ENCODE assay signal across 17 cellular contexts in the genomic region with DNA sequence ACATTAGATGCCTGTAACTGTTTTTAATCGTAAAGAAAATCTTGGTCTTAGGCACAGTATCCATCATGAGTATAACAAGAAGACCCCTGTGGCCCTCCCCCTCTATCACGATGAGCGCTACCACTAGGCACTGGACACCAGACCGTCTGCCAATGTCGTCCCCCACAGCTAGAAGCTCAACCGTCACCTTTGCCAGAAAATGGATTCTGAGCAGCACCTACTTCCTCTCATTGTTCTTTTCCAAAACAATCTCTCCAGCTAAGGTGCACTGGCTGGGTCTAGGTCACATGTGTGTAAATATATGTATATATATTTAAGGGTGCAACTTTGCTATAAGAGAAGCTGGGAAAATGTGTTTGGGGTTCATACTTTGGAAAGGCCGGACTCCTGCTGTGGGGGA. TPM values are rescaled to one million over a fixed set of nuclear protein-coding genes. Genes with fewer than 3 reads are reported as not detected.
DNase-seq lines count a peak whose midpoint lies in the region; ATAC-seq and TF ChIP-seq lines count a peak whose summit lies in the region.
"Had no signal": no experiment of that assay in that cellular context is flagged by ENCODE, and none has a peak within 500 bp of the region (broad histone marks: within the 10 kb centered on the region; RNA-seq: fewer than 3 reads in every experiment).

No MANE protein-coding gene starts in this region.

- peaks cover 4% of the 10 kb centered on the region for H3K9me3 Mint-ChIP-seq in activated CD4-positive, alpha-beta T cell treated with anti-CD3 and anti-CD28 coated beads, Interleukin-2, amount 10 ng/mL, durations not matched to agents 24 days and 14 days
- peaks cover under 1% of the 10 kb centered on the region for H3K9me3 Mint-ChIP-seq in endothelial cell (ENCODE audit: unreplicated experiment)
- H3K9me3 Mint-ChIP-seq in mesothelial cell of epicardium = peaks cover 7% of the 10 kb centered on the region
- H3K9me3 Mint-ChIP-seq in stimulated activated naive CD8-positive, alpha-beta T cell treated with anti-CD3 and anti-CD28 coated beads, Interleukin-15, amount 100 ng/mL, for 72 hours = peaks cover 0 to 7% of the 10 kb centered on the region in 2 donors
- H3K9me3 Mint-ChIP-seq in Calu3 (ENCODE audit: low read depth, unreplicated experiment) = no peaks in the 10 kb centered on the region
- H3K9me3 Mint-ChIP-seq: CD4-positive, alpha-beta T cell; CD8-positive, alpha-beta T cell had no signal

- CTCF ChIA-PET in Calu3 (lab: Charles Lee) = no interaction called here

- no peaks in the 10 kb centered on the region for H3K36me3 Mint-ChIP-seq in activated CD4-positive, alpha-beta T cell treated with anti-CD3 and anti-CD28 coated beads, Interleukin-2, amount 10 ng/mL, durations not matched to agents 24 days and 14 days (ENCODE audit: low read depth)
- peaks cover 9% of the 10 kb centered on the region for H3K36me3 Mint-ChIP-seq in endothelial cell (ENCODE audit: low read depth, unreplicated experiment)
- H3K36me3 Mint-ChIP-seq in mesothelial cell of epicardium = no peaks in the 10 kb centered on the region
- peaks cover 6% of the 10 kb centered on the region for H3K36me3 Mint-ChIP-seq in Calu3 (ENCODE audit: insufficient read depth, unreplicated experiment)
- H3K36me3 Mint-ChIP-seq: CD8-positive, alpha-beta T cell had no signal

- BruUV-seq in Calu3 (replicated peaks; lab: Mats Ljungman, UMichigan) = no TSS peak

- peaks cover 3% of the 10 kb centered on the region for H3K4me1 Mint-ChIP-seq in activated CD4-positive, alpha-beta T cell treated with anti-CD3 and anti-CD28 coated beads, Interleukin-2, amount 10 ng/mL, durations not matched to agents 24 days and 14 days
- H3K4me1 Mint-ChIP-seq in endothelial cell (ENCODE audit: unreplicated experiment) (peaks cover 45% of the 10 kb centered on the region), mesothelial cell of epicardium (peaks cover 16% of the 10 kb centered on the region), Calu3 (ENCODE audit: low read depth, unreplicated experiment) (peaks cover 20% of the 10 kb centered on the region)
- H3K4me1 Mint-ChIP-seq in stimulated activated naive CD8-positive, alpha-beta T cell treated with anti-CD3 and anti-CD28 coated beads, Interleukin-15, amount 100 ng/mL, for 72 hours = no peaks in the 10 kb centered on the region
- H3K4me1 Mint-ChIP-seq: B cell had no signal

- TF ChIP-seq CTCF in endothelial cell (IDR thresholded peaks at IDR 0.05; ENCODE audit: unreplicated experiment) (no peak), mesothelial cell of epicardium (IDR thresholded peaks at IDR 0.05; ENCODE audit: unreplicated experiment) (no peak), Calu3 (IDR thresholded peaks at IDR 0.05; ENCODE audit: unreplicated experiment) (no peak)

- no peak for ATAC-seq in stimulated activated naive CD8-positive, alpha-beta T cell treated with anti-CD3 and anti-CD28 coated beads, Interleukin-15, amount 100 ng/mL, for 72 hours
- no peak for ATAC-seq in HG03025 (IDR thresholded peaks at IDR 0.05; ENCODE audit: low FRiP score, unreplicated experiment)
- ATAC-seq: A549; CD8-positive, alpha-beta T cell had no signal

- peak; percentile 44 for DNase-seq in activated CD4-positive, alpha-beta T cell treated with anti-CD3 and anti-CD28 coated beads, Interleukin-2, amount 10 ng/mL, durations not matched to agents 24 days and 14 days
- DNase-seq in activated CD4-positive, alpha-beta T cell treated with anti-CD3 and anti-CD28 coated beads, Interleukin-2, amount 50 U/mL, for 48 hours = no peak
- DNase-seq in dermis microvascular lymphatic vessel endothelial cell (ENCODE audit: low read depth in 2 of 2) (peak; percentile 65 to 70), endothelial cell (ENCODE audit: low spot score) (no peak), mesothelial cell of epicardium (ENCODE audit: low spot score in 2 of 2, unreplicated experiment in 2 of 2) (no peak), Calu3 (no peak)
- no peak for DNase-seq in stimulated activated naive CD8-positive, alpha-beta T cell treated with anti-CD3 and anti-CD28 coated beads, Interleukin-15, amount 100 ng/mL, for 72 hours
- DNase-seq: AML-193; Caco-2; CD4-positive, alpha-beta T cell; DMS 273 treated with DMSO at 0.1 percent for 48 hours; DMS79 treated with DMSO at 0.1 percent for 48 hours; GF-D8 had no signal

- peaks cover 2% of the 10 kb centered on the region for H3K27me3 Mint-ChIP-seq in activated CD4-positive, alpha-beta T cell treated with anti-CD3 and anti-CD28 coated beads, Interleukin-2, amount 10 ng/mL, durations not matched to agents 24 days and 14 days
- H3K27me3 Mint-ChIP-seq in endothelial cell (ENCODE audit: unreplicated experiment) (peaks cover 5% of the 10 kb centered on the region), mesothelial cell of epicardium (ENCODE audit: low read depth) (no peaks in the 10 kb centered on the region), Calu3 (ENCODE audit: unreplicated experiment) (no peaks in the 10 kb centered on the region)
- H3K27me3 Mint-ChIP-seq in stimulated activated naive CD8-positive, alpha-beta T cell treated with anti-CD3 and anti-CD28 coated beads, Interleukin-15, amount 100 ng/mL, for 72 hours = no peaks in the 10 kb centered on the region
- H3K27me3 Mint-ChIP-seq: CD4-positive, alpha-beta T cell had no signal

- H3K4me3 Mint-ChIP-seq in activated CD4-positive, alpha-beta T cell treated with anti-CD3 and anti-CD28 coated beads, Interleukin-2, amount 10 ng/mL, durations not matched to agents 24 days and 14 days = no peak overlapping the region
- H3K4me3 Mint-ChIP-seq in endothelial cell (ENCODE audit: unreplicated experiment) (no peak overlapping the region), mesothelial cell of epicardium (no peak overlapping the region), Calu3 (ENCODE audit: low read depth, unreplicated experiment) (no peak overlapping the region)
- H3K4me3 Mint-ChIP-seq in stimulated activated naive CD8-positive, alpha-beta T cell treated with anti-CD3 and anti-CD28 coated beads, Interleukin-15, amount 100 ng/mL, for 72 hours = no peak overlapping the region
- H3K4me3 Mint-ChIP-seq: B cell; CD4-positive, alpha-beta T cell; CD8-positive, alpha-beta T cell had no signal

- no peak overlapping the region for H3K27ac Mint-ChIP-seq in activated CD4-positive, alpha-beta T cell treated with anti-CD3 and anti-CD28 coated beads, Interleukin-2, amount 10 ng/mL, durations not matched to agents 24 days and 14 days
- H3K27ac Mint-ChIP-seq in endothelial cell (ENCODE audit: unreplicated experiment) (peak overlapping the region; percentile 90), mesothelial cell of epicardium (peak overlapping the region; percentile 86), Calu3 (ENCODE audit: unreplicated experiment) (no peak overlapping the region)
- H3K27ac Mint-ChIP-seq in stimulated activated naive CD8-positive, alpha-beta T cell treated with anti-CD3 and anti-CD28 coated beads, Interleukin-15, amount 100 ng/mL, for 72 hours = no peak overlapping the region
- H3K27ac Mint-ChIP-seq: B cell; CD4-positive, alpha-beta T cell; CD8-positive, alpha-beta T cell had no signal

- intact Hi-C loops in activated CD4-positive, alpha-beta T cell treated with anti-CD3 and anti-CD28 coated beads, Interleukin-2, amount 10 ng/mL, durations not matched to agents 24 days and 14 days (cut with micrococcal nuclease) = no loop called here
- intact Hi-C loops in Calu3 (cut with micrococcal nuclease; ENCODE audit: unreplicated experiment) = no loop called here

RNA-seq across cellular contexts. Expression of gene SSBP2, which starts 15.7 kb away (rescaled TPM):
- total RNA-seq in activated CD4-positive, alpha-beta T cell treated with anti-CD3 and anti-CD28 coated beads, Interleukin-2, amount 10 ng/mL, durations not matched to agents 24 days and 14 days = 13.1 and 13.4 TPM in 2 replicates
- 9.0 and 21.7 TPM in 2 replicates for total RNA-seq in dermis microvascular lymphatic vessel endothelial cell
- total RNA-seq in endothelial cell (ENCODE audit: unreplicated experiment) = 149 TPM
- total RNA-seq in mesothelial cell of epicardium = 85.8 to 88.4 TPM (median 87.9 TPM) in 3 replicates
- total RNA-seq in Calu3 (2022) = 15.5 and 18.9 TPM in 2 replicates

Comparison
In these comparisons a context has a peak if more than half of its experiments do, and no peak if none do; other contexts are left out.
1. DNase-seq: peak in activated CD4-positive, alpha-beta T cell treated with anti-CD3 and anti-CD28 coated beads, Interleukin-2, amount 10 ng/mL, durations not matched to agents 24 days and 14 days (single experiment) and dermis microvascular lymphatic vessel endothelial cell (2 of 2); none in activated CD4-positive, alpha-beta T cell treated with anti-CD3 and anti-CD28 coated beads, Interleukin-2, amount 50 U/mL, for 48 hours (0 of 2), endothelial cell (single experiment), mesothelial cell of epicardium (0 of 2), stimulated activated naive CD8-positive, alpha-beta T cell treated with anti-CD3 and anti-CD28 coated beads, Interleukin-15, amount 100 ng/mL, for 72 hours (0 of 2) and Calu3 (single experiment).
2. H3K27ac Mint-ChIP-seq: peak in endothelial cell (single experiment) and mesothelial cell of epicardium (single experiment); none in activated CD4-positive, alpha-beta T cell treated with anti-CD3 and anti-CD28 coated beads, Interleukin-2, amount 10 ng/mL, durations not matched to agents 24 days and 14 days (single experiment), stimulated activated naive CD8-positive, alpha-beta T cell treated with anti-CD3 and anti-CD28 coated beads, Interleukin-15, amount 100 ng/mL, for 72 hours (0 of 2) and Calu3 (single experiment).